In the genomic region with DNA sequence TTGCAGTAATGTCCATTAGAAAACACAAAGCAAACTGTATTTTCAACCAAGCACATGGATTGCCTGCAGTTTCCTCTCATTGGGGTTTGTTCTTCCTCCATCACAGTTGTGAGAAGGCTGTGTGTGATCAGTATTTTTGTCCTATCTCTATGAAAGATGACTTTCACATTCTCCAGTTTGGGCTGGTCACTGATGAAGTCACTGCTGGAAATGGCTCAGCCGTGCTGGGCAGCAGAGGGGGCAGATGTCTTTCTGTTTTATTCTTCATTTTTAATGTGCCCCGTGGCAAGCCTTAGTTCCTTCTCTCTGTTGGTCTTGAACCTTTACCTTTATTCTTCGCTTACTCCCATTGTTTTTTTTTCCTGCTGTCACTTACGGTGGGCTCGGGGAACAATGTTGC, we compare ENCODE assay signal across 9 cellular contexts.
DNase-seq lines count a peak whose midpoint lies in the region; ATAC-seq and TF ChIP-seq lines count a peak whose summit lies in the region.
"Had no signal": no experiment of that assay in that cellular context is flagged by ENCODE, and none has a peak within 500 bp of the region (broad histone marks: within the 10 kb centered on the region; RNA-seq: fewer than 3 reads in every experiment).

No MANE protein-coding gene starts in this region.

- H3K9me3 ChIP-seq in adipocyte (ENCODE audit: control insufficient read depth, low read length) (no peaks in the 10 kb centered on the region), hepatocyte (ENCODE audit: low read depth) (no peaks in the 10 kb centered on the region), BE2C (no peaks in the 10 kb centered on the region)

- H3K4me3 ChIP-seq in H7 (ENCODE audit: insufficient read depth, low read depth, low read length) (peak overlapping the region; percentile 37), adipocyte (ENCODE audit: low read length) (peak overlapping the region; percentile 67), hepatocyte (peak overlapping the region; percentile 23), BE2C (ENCODE audit: low read depth, low read length) (no peak overlapping the region)

- intact Hi-C loops in sciatic nerve (cut with DNase I), result no loop called here

- H3K4me2 ChIP-seq in hepatocyte, result peak overlapping the region; percentile 76
- H3K4me2 ChIP-seq: KMS-11 had no signal

- peak overlapping the region; percentile 65 for H3K27ac ChIP-seq in hepatocyte
- H3K27ac ChIP-seq: KMS-11 had no signal

- ATAC-seq in sciatic nerve (peak; percentile 80), HG03565 (IDR thresholded peaks at IDR 0.05; ENCODE audit: unreplicated experiment) (no peak)

- H2AFZ ChIP-seq in hepatocyte, result peak overlapping the region; percentile 94

- TF ChIP-seq CTCF in hepatocyte (IDR thresholded peaks at IDR 0.05; ENCODE audit: poor library complexity), result no peak
- TF ChIP-seq CTCF in BE2C (IDR thresholded peaks at IDR 0.05; ENCODE audit: low read depth, low read length), result no peak

- no peaks in the 10 kb centered on the region for H4K20me1 ChIP-seq in hepatocyte (ENCODE audit: insufficient read depth, poor library complexity, severe bottlenecking)

- 12% methylated on average over 5 of the region's 5 CpGs for WGBS in hepatocyte (ENCODE audit: low lambda C conversion rate, missing lambda C conversion rate)

- H3K4me1 ChIP-seq in adipocyte (ENCODE audit: control insufficient read depth, insufficient read depth, low read length) (peaks cover 32% of the 10 kb centered on the region), hepatocyte (ENCODE audit: insufficient read depth) (no peaks in the 10 kb centered on the region), BE2C (no peaks in the 10 kb centered on the region)

- H3K36me3 ChIP-seq in H7 (replicated peaks; ENCODE audit: control insufficient read depth, insufficient read depth, low read length), result no peaks in the 10 kb centered on the region
- no peaks in the 10 kb centered on the region for H3K36me3 ChIP-seq in adipocyte (ENCODE audit: control insufficient read depth, insufficient read depth, low read length, severe bottlenecking)
- no peaks in the 10 kb centered on the region for H3K36me3 ChIP-seq in hepatocyte (replicated peaks; ENCODE audit: insufficient read depth, low read depth)
- no peaks in the 10 kb centered on the region for H3K36me3 ChIP-seq in BE2C

- CTCF ChIA-PET in HEK293T (lab: Yijun Ruan, JAX), result no interaction called here

- DNase-seq in H7 (no peak), adipocyte (ENCODE audit: low read depth) (peak; percentile 18), hepatocyte (ENCODE audit: low spot score) (no peak), sciatic nerve (ENCODE audit: low spot score) (no peak), SIG-M5 treated with dmso at 0.1 percent for 504 hours (lab: John Stamatoyannopoulos, UW; ENCODE audit: unreplicated experiment) (no peak), BE2C (no peak), HEK293T (ENCODE audit: extremely low spot score) (no peak)

- POLR2A ChIA-PET in HEK293T (lab: Yijun Ruan, JAX), result no interaction called here

- H3K9ac ChIP-seq in adipocyte (ENCODE audit: low read length), result peak overlapping the region; percentile 61
- H3K9ac ChIP-seq: KMS-11 had no signal

- H3K27me3 ChIP-seq in H7 (ENCODE audit: control insufficient read depth, insufficient read depth, low read length) (peaks cover 6% of the 10 kb centered on the region; the same call in 1 of the 2 replicates), adipocyte (replicated peaks; ENCODE audit: control insufficient read depth, insufficient read depth, low read length) (no peaks in the 10 kb centered on the region), hepatocyte (no peaks in the 10 kb centered on the region), BE2C (no peaks in the 10 kb centered on the region)

- H3K79me2 ChIP-seq in hepatocyte, result no peaks in the 10 kb centered on the region

- no peaks in the 10 kb centered on the region for H3K9me2 ChIP-seq in hepatocyte (replicated peaks; ENCODE audit: insufficient read depth)

TF ChIP-seq in HEK293T, 16 proteins besides CTCF, POLR2A, EP300 and RAD21:
- TF ChIP-seq FOXK2 (IDR thresholded peaks at IDR 0.05) (no peak), TARDBP (IDR thresholded peaks at IDR 0.05) (no peak), HDGF (IDR thresholded peaks at IDR 0.05; ENCODE audit: borderline replicate concordance) (no peak), LEF1 (IDR thresholded peaks at IDR 0.05; ENCODE audit: borderline replicate concordance) (no peak), SP1 (IDR thresholded peaks at IDR 0.05) (no peak), ZNF384 (IDR thresholded peaks at IDR 0.05) (no peak), FOXA1 (IDR thresholded peaks at IDR 0.05) (no peak), NFRKB (IDR thresholded peaks at IDR 0.05) (no peak), L3MBTL2 (conservative IDR thresholded peaks at IDR 0.05) (no peak), SUZ12 (IDR thresholded peaks at IDR 0.05) (no peak), BHLHE40 (IDR thresholded peaks at IDR 0.05; ENCODE audit: borderline replicate concordance) (no peak), ARNT (IDR thresholded peaks at IDR 0.05) (no peak), FOXM1 (IDR thresholded peaks at IDR 0.05; ENCODE audit: borderline replicate concordance) (no peak)
TF ChIP-seq in HEK293T: peak in this region for 0.
